Comparison of ENCODE assay signal across 8 cellular contexts in genomic region chr10:90911133-90912048, GRCh38. TPM values are rescaled to one million over a fixed set of nuclear protein-coding genes. Genes with fewer than 3 reads are reported as not detected.
DNase-seq lines count a peak whose midpoint lies in the region; ATAC-seq lines count a peak whose summit lies in the region.
"Not testable (repeated sequence)": the region's sequence is repeated elsewhere in the genome, so short reads cannot be mapped to it uniquely, and the experiment has no call there.

No MANE protein-coding gene starts in this region.

- DNase-seq in DMS114 treated with DMSO at 0.1 percent for 48 hours (lab: John Stamatoyannopoulos, UW; ENCODE audit: unreplicated experiment) = peak; percentile 53
- peak; percentile 76 for DNase-seq in KBM-7
- peak; percentile 73 for DNase-seq in NT2/D1 (ENCODE audit: low read depth, low spot score)
- DNase-seq in activated CD8-positive, alpha-beta memory T cell treated with anti-CD3 and anti-CD28 coated beads for 4 hours (ENCODE audit: low read depth in 2 of 2) = peak; percentile 3 to 10
- DNase-seq in effector memory CD8-positive, alpha-beta T cell = peak; percentile 44 to 61 (median 49)
- DNase-seq in mesenchymal stem cell = peak; percentile 85
- DNase-seq in stimulated activated CD8-positive, alpha-beta memory T cell treated with anti-CD3 and anti-CD28 coated beads, Interleukin-7, amount 100 ng/mL, for 4 hours (ENCODE audit: low read depth in 2 of 2) = peak; percentile 4 to 7

- H4K8ac ChIP-seq in mesenchymal stem cell (ENCODE audit: low read length) = not testable (repeated sequence)

- not testable (repeated sequence) for H3K4me3 Mint-ChIP-seq in effector memory CD8-positive, alpha-beta T cell

- not testable (repeated sequence) for H2AFZ ChIP-seq in mesenchymal stem cell (ENCODE audit: low read depth, low read length)

- not testable (repeated sequence) for H3K4me2 ChIP-seq in mesenchymal stem cell (ENCODE audit: low read length, poor library complexity, severe bottlenecking)

- H3K27ac Mint-ChIP-seq in effector memory CD8-positive, alpha-beta T cell = peak overlapping the region in 1 of 2 donors; percentile 32

- 36% methylated on average over 11 of the region's 12 CpGs for WGBS in mesenchymal stem cell

- not testable (repeated sequence) for H2BK15ac ChIP-seq in mesenchymal stem cell (ENCODE audit: low read depth, poor library complexity, severe bottlenecking)

- not testable (repeated sequence) for H3K23ac ChIP-seq in mesenchymal stem cell (ENCODE audit: low read length in 2 of 2)

- in situ Hi-C loops in KBM-7 (cut with MboI; ENCODE audit: low pct_unique_long_range_greater_than_20kb, low sequenced_read_pairs) = not testable (repeated sequence)

- H3K36me3 Mint-ChIP-seq in effector memory CD8-positive, alpha-beta T cell (ENCODE audit: insufficient read depth) = not testable (repeated sequence)

- H3K9me3 Mint-ChIP-seq in effector memory CD8-positive, alpha-beta T cell = not testable (repeated sequence)

- H3K9me3 ChIP-seq in NT2/D1 (ENCODE audit: insufficient read depth, low read length) = peaks cover 15% of the 10 kb centered on the region; the same call in 1 of the 2 replicates
- H3K9me3 ChIP-seq in mesenchymal stem cell (ENCODE audit: control insufficient read depth, low read length) = not testable (repeated sequence)

- not testable (repeated sequence) for H3K4me3 ChIP-seq in NT2/D1 (ENCODE audit: insufficient read length, low read depth); mesenchymal stem cell (ENCODE audit: insufficient read depth in 1 of 2, low read depth in 1 of 2, low read length in 2 of 2)

- H2BK120ac ChIP-seq in mesenchymal stem cell (ENCODE audit: low read depth, low read length) = not testable (repeated sequence)

- H3K4ac ChIP-seq in mesenchymal stem cell (ENCODE audit: low read depth in 1 of 2, low read length in 2 of 2) = not testable (repeated sequence)

- not testable (repeated sequence) for H2BK5ac ChIP-seq in mesenchymal stem cell (ENCODE audit: low read depth, low read length, poor library complexity, severe bottlenecking)

- peaks cover 7 to 11% of the 10 kb centered on the region in 2 donors for H3K27me3 Mint-ChIP-seq in effector memory CD8-positive, alpha-beta T cell

- H3K18ac ChIP-seq in mesenchymal stem cell (ENCODE audit: low read depth in 1 of 2, low read length in 2 of 2) = peak overlapping the region in 1 of 2 experiments; percentile 56

- not testable (repeated sequence) for H3K79me1 ChIP-seq in mesenchymal stem cell (replicated peaks; ENCODE audit: low read length, poor library complexity, severe bottlenecking)

- H3K9ac ChIP-seq in NT2/D1 (ENCODE audit: insufficient read length, low read depth) = not testable (repeated sequence)
- peak overlapping the region; percentile 24 for H3K9ac ChIP-seq in mesenchymal stem cell (ENCODE audit: low read length)

- not testable (repeated sequence) for H4K91ac ChIP-seq in mesenchymal stem cell (ENCODE audit: low read length)

- peaks cover 29% of the 10 kb centered on the region for H3K36me3 ChIP-seq in NT2/D1 (ENCODE audit: insufficient read depth, insufficient read length, low read length)
- H3K36me3 ChIP-seq in mesenchymal stem cell (ENCODE audit: control insufficient read depth in 1 of 2, insufficient read depth in 2 of 2, low read depth in 1 of 2, low read length in 2 of 2) = not testable (repeated sequence)

- H3K4me1 Mint-ChIP-seq in effector memory CD8-positive, alpha-beta T cell (ENCODE audit: low read depth in 2 of 2) = not testable (repeated sequence)

- not testable (repeated sequence) for H3K4me1 ChIP-seq in NT2/D1 (ENCODE audit: insufficient read depth, insufficient read length); mesenchymal stem cell (ENCODE audit: control insufficient read depth, insufficient read depth, low read depth, low read length)

- H3K27me3 ChIP-seq in NT2/D1 (ENCODE audit: insufficient read depth, insufficient read length); mesenchymal stem cell (ENCODE audit: control insufficient read depth in 1 of 2, insufficient read depth in 1 of 2, low read length in 2 of 2): not testable (repeated sequence)

- H2BK12ac ChIP-seq in mesenchymal stem cell (ENCODE audit: low read length in 2 of 2) = not testable (repeated sequence)

- H2AK5ac ChIP-seq in mesenchymal stem cell (ENCODE audit: low read length, severe bottlenecking) = not testable (repeated sequence)

- peak; percentile 89 for ATAC-seq in GM21529 (IDR thresholded peaks at IDR 0.05; ENCODE audit: unreplicated experiment)
- ATAC-seq in effector memory CD8-positive, alpha-beta T cell (replicated peaks) = peak; percentile 76

- not testable (repeated sequence) for H3K14ac ChIP-seq in mesenchymal stem cell (ENCODE audit: low read length in 2 of 2)

- H3K27ac ChIP-seq in mesenchymal stem cell (ENCODE audit: low read length, poor library complexity, severe bottlenecking) = not testable (repeated sequence)

RNA-seq across cellular contexts. Expression of gene ANKRD1, which starts 9.5 kb away (rescaled TPM):
- 70.3 TPM for polyA plus RNA-seq in mesenchymal stem cell (2013, experiment 1 of 2)
- 68.3 TPM for polyA plus RNA-seq in mesenchymal stem cell (2013, experiment 2 of 2)

RNA-seq across cellular contexts. Expression of gene RPP30, which starts 39.6 kb away (rescaled TPM):
- 40.3 TPM for polyA plus RNA-seq in mesenchymal stem cell (2013, experiment 1 of 2)
- polyA plus RNA-seq in mesenchymal stem cell (2013, experiment 2 of 2) = 41.5 TPM

RNA-seq across cellular contexts. Expression of gene HTR7, which starts 53.6 kb away (rescaled TPM):
- polyA plus RNA-seq in mesenchymal stem cell (2013, experiment 1 of 2) = 1.3 TPM
- 1.2 TPM for polyA plus RNA-seq in mesenchymal stem cell (2013, experiment 2 of 2)

Comparison
In these comparisons a context has a peak if more than half of its experiments do, and no peak if none do; other contexts are left out.
1. DNase-seq: peak in every context shown above with its lines; median percentile 85 in mesenchymal stem cell; 76 in KBM-7; 73 in NT2/D1; 53 in DMS114 treated with DMSO at 0.1 percent for 48 hours; 49 in effector memory CD8-positive, alpha-beta T cell; 6 in activated CD8-positive, alpha-beta memory T cell treated with anti-CD3 and anti-CD28 coated beads for 4 hours; 6 in stimulated activated CD8-positive, alpha-beta memory T cell treated with anti-CD3 and anti-CD28 coated beads, Interleukin-7, amount 100 ng/mL, for 4 hours.